ENCODE assay signal across 8 cellular contexts in the genomic region with DNA sequence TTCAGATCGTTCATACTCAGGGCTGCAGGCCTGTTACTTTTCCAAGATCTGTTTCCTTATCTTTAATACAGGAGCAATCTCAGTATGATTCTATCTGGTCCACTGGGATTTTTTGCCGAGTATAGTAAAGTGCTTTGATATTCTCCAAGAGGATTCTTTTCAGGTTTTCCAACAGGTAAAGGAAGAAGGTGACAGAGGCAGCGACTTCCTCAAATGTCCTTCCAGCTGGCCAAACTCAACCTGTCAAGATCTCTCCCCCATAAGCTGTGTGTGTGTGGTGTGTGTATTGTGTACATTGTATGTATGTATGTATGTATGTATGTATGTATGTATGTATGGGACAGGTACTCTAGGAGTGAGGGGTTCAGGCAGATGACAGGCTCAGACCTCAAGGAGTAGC. TPM values are rescaled to one million over a fixed set of nuclear protein-coding genes. Genes with fewer than 3 reads are reported as not detected.
A peak's percentile ranks its signal among the peaks of the same experiment; 100 is the strongest.
DNase-seq lines count a peak whose midpoint lies in the region; ATAC-seq, FAIRE-seq and TF ChIP-seq lines count a peak whose summit lies in the region.

No MANE protein-coding gene starts in this region.

- in situ Hi-C loops in GM12878 (cut with MboI): no loop called here

- SMC1A ChIA-PET in GM12878 (lab: Charles Lee; ENCODE audit: uncharacterized antibody, unreplicated experiment): interaction anchor here (0.7 to 3.4 kb wide), 19 partner anchors 8 to 137 kb away, joined by 3 to 22 read pairs (median 6); partner anchors contain the start of genes CCDC163, MMACHC, PRDX1 and TESK2

- peak overlapping the region; percentile 91 for H3K27ac ChIP-seq in GM12878 (ENCODE audit: control insufficient read depth, insufficient read depth)

- no peak for TF ChIP-seq RAD21 in GM12878 (IDR thresholded peaks at IDR 0.05; ENCODE audit: insufficient read depth, low read depth, low read length)

- peak overlapping the region; percentile 94 for H3K9ac ChIP-seq in GM12878 (ENCODE audit: control insufficient read depth, insufficient read depth, low read length)

- H3K4me1 ChIP-seq in GM12878 (ENCODE audit: control insufficient read depth, insufficient read depth, low read length): peaks cover 9% of the 10 kb centered on the region

- H2AFZ ChIP-seq in GM12878 (ENCODE audit: control insufficient read depth, low read depth, low read length): no peak overlapping the region

- 2% methylated on average over 3 of the region's 3 CpGs for WGBS in GM12878 (ENCODE audit: insufficient coverage, insufficient replicate concordance, low lambda C conversion rate, missing lambda C conversion rate)
- 13% methylated on average over 3 of the region's 3 CpGs for WGBS in lower leg skin, 2 donors

- TF ChIP-seq CTCF in GM12878 (IDR thresholded peaks at IDR 0.05 in 2 of 3, conservative IDR thresholded peaks at IDR 0.05 in 1 of 3; ENCODE audit: control insufficient read depth in 2 of 3, extremely low read depth in 1 of 3, insufficient read depth in 1 of 3, low read depth in 3 of 3, low read length in 3 of 3) (no peak), lower leg skin (IDR thresholded peaks at IDR 0.05) (no peak), type B pancreatic cell (conservative IDR thresholded peaks at IDR 0.05) (no peak)

- FAIRE-seq in GM12878 (lab: Jason Lieb, UNC): no peak

- RAD21 ChIA-PET in GM12878 (lab: Charles Lee; ENCODE audit: unreplicated experiment): interaction anchor here (0.6 to 1.8 kb wide), 12 partner anchors 17 to 134 kb away, joined by 3 to 20 read pairs (median 7); partner anchors contain the start of genes CCDC163, GPBP1L1, MMACHC and NASP

- no peak for TF ChIP-seq EP300 in GM12878 (IDR thresholded peaks at IDR 0.05; ENCODE audit: borderline replicate concordance in 1 of 2, control insufficient read depth in 1 of 2, low read depth in 2 of 2, low read length in 2 of 2)

- no TSS peak for BruUV-seq in GM12878 (replicated peaks; lab: Mats Ljungman, UMichigan)

- H3K9me3 Mint-ChIP-seq in activated naive CD4-positive, alpha-beta T cell treated with anti-CD3 and anti-CD28 coated beads, Interleukin-2, amount 10 ng/mL, durations not matched to agents 7 days and 5 days: no peaks in the 10 kb centered on the region
- no peaks in the 10 kb centered on the region for H3K9me3 Mint-ChIP-seq in type B pancreatic cell

- H3K79me2 ChIP-seq in GM12878 (ENCODE audit: control insufficient read depth, insufficient read depth, low read length): peaks cover 40% of the 10 kb centered on the region

- H3K27me3 ChIP-seq in GM12878 (replicated peaks in 1 of 2; ENCODE audit: control insufficient read depth in 2 of 2, insufficient read depth in 2 of 2, low read length in 1 of 2): no peaks in the 10 kb centered on the region

- CTCF ChIA-PET in activated naive CD4-positive, alpha-beta T cell treated with anti-CD3 and anti-CD28 coated beads, Interleukin-2, amount 10 ng/mL, durations not matched to agents 7 days and 5 days (lab: Charles Lee): interaction anchor here (0.6 to 1.7 kb wide), 5 partner anchors 17 to 39 kb away, joined by 3 to 6 read pairs (median 4); no protein-coding TSS in a partner anchor
- CTCF ChIA-PET in GM12878 (lab: Yijun Ruan, JAX): interaction anchor here (0.9 to 5.7 kb wide), 8 partner anchors 8 to 192 kb away, joined by 3 to 48 read pairs (median 6); partner anchors contain the start of genes CCDC163, MMACHC and PRDX1

- no peak for DNase-seq in activated naive CD4-positive, alpha-beta T cell treated with anti-CD3 and anti-CD28 coated beads, Interleukin-2, amount 10 ng/mL, durations not matched to agents 7 days and 5 days
- DNase-seq in activated naive CD4-positive, alpha-beta T cell (lab: John Stamatoyannopoulos, UW): no peak
- no peak for DNase-seq in GM12878 (ENCODE audit: low read depth, low spot score)
- no peak for DNase-seq in lower leg skin (ENCODE audit: low spot score in 2 of 2)
- no peak for DNase-seq in type B pancreatic cell (ENCODE audit: extremely low spot score, unreplicated experiment)
- DNase-seq in NCI-H1694 (lab: John Stamatoyannopoulos, UW): no peak
- no peak for DNase-seq in activated CD4-positive, alpha-beta T cell treated with anti-CD3 and anti-CD28 coated beads, Interleukin-2, amount 50 U/mL, for 4 hours
- no peak for DNase-seq in NCI-H2081 treated with DMSO at 0.1 percent for 48 hours (lab: John Stamatoyannopoulos, UW)

- TF ChIP-seq POLR2A in GM12878 (IDR thresholded peaks at IDR 0.05; ENCODE audit: low read depth, low read length) (no peak), lower leg skin (IDR thresholded peaks at IDR 0.05) (no peak)

- H3K27ac Mint-ChIP-seq in activated naive CD4-positive, alpha-beta T cell treated with anti-CD3 and anti-CD28 coated beads, Interleukin-2, amount 10 ng/mL, durations not matched to agents 7 days and 5 days: peak overlapping the region; percentile 89
- H3K27ac Mint-ChIP-seq in type B pancreatic cell: peak overlapping the region; percentile 95

- peaks cover 12% of the 10 kb centered on the region for H3K36me3 Mint-ChIP-seq in activated naive CD4-positive, alpha-beta T cell treated with anti-CD3 and anti-CD28 coated beads, Interleukin-2, amount 10 ng/mL, durations not matched to agents 7 days and 5 days
- peaks cover 11% of the 10 kb centered on the region for H3K36me3 Mint-ChIP-seq in type B pancreatic cell

- POLR2A ChIA-PET in GM12878 (lab: Charles Lee): interaction anchor here (0.9 to 6.4 kb wide), 8 partner anchors 9 to 212 kb away, joined by 3 to 105 read pairs (median 8); partner anchors contain the start of genes CCDC163, MMACHC, MUTYH and NASP

- H3K4me1 Mint-ChIP-seq in activated naive CD4-positive, alpha-beta T cell treated with anti-CD3 and anti-CD28 coated beads, Interleukin-2, amount 10 ng/mL, durations not matched to agents 7 days and 5 days: peaks cover 30% of the 10 kb centered on the region
- H3K4me1 Mint-ChIP-seq in type B pancreatic cell (ENCODE audit: unreplicated experiment): peaks cover 20% of the 10 kb centered on the region

- H3K4me3 ChIP-seq in GM12878 (peak overlapping the region; percentile 87), lower leg skin (ENCODE audit: low read depth, poor library complexity, severe bottlenecking) (peak overlapping the region; percentile 44)

- no peak for ATAC-seq in GM12878

- H3K4me2 ChIP-seq in GM12878 (ENCODE audit: control insufficient read depth, insufficient read depth): peak overlapping the region; percentile 82

- peaks cover 9% of the 10 kb centered on the region for H3K27me3 Mint-ChIP-seq in activated naive CD4-positive, alpha-beta T cell treated with anti-CD3 and anti-CD28 coated beads, Interleukin-2, amount 10 ng/mL, durations not matched to agents 7 days and 5 days
- H3K27me3 Mint-ChIP-seq in type B pancreatic cell: peaks cover 6% of the 10 kb centered on the region

- H3K4me3 Mint-ChIP-seq in activated naive CD4-positive, alpha-beta T cell treated with anti-CD3 and anti-CD28 coated beads, Interleukin-2, amount 10 ng/mL, durations not matched to agents 7 days and 5 days: peak overlapping the region; percentile 97
- peak overlapping the region; percentile 99 for H3K4me3 Mint-ChIP-seq in type B pancreatic cell

- intact Hi-C loops in GM12878 (cut with micrococcal nuclease; ENCODE audit: unreplicated experiment) (loop anchor here (5.0 kb wide), 1 partner anchor 49 kb away; the partner anchor contains the start of genes CCDC163 and MMACHC), lower leg skin (cut with DNase I; ENCODE audit: low total_unique reads) (no loop called here)

- no peaks in the 10 kb centered on the region for H4K20me1 ChIP-seq in GM12878 (ENCODE audit: control insufficient read depth, insufficient read depth)

- peaks cover 0 to 12% of the 10 kb centered on the region in 2 experiments; a peak in 2 of 4 replicates for H3K36me3 ChIP-seq in GM12878 (ENCODE audit: control insufficient read depth in 2 of 2, insufficient read depth in 2 of 2, low read length in 1 of 2)

- no peaks in the 10 kb centered on the region; the same call in 1 of the 3 replicates for H3K9me3 ChIP-seq in GM12878 (replicated peaks; ENCODE audit: control insufficient read depth, insufficient read depth, low read length)

RNA-seq across cellular contexts. Expression of gene AKR1A1, which starts 1.1 kb away (rescaled TPM):
- total RNA-seq in GM12878 (2013; cell fraction: nucleolus; rRNA removed): 82.3 and 85.2 TPM in 2 replicates
- total RNA-seq in GM12878 (2014; rRNA removed): 208 and 209 TPM in 2 replicates
- total RNA-seq in GM12878 (2014; rRNA removed; fragmentation: Illumina TruSeq; extraction: Trizol): 187 and 189 TPM in 2 replicates
- total RNA-seq in GM12878 (2021): 259 and 260 TPM in 2 replicates
- 223 TPM for polyA plus RNA-seq in GM12878 (2011; ENCODE audit: low read depth)
- 243 and 335 TPM in 2 replicates for polyA plus RNA-seq in GM12878 (2011; rRNA removed)
- polyA plus RNA-seq in GM12878 (2011; cell fraction: cytosol; rRNA removed): 422 and 450 TPM in 2 replicates
- polyA plus RNA-seq in GM12878 (2011; cell fraction: nucleus; rRNA removed): 238 and 249 TPM in 2 replicates
- polyA plus RNA-seq in GM12878 (2012): 188 and 204 TPM in 2 replicates
- polyA plus RNA-seq in GM12878 (2014; fragmentation: Illumina TruSeq; extraction: Trizol): 182 and 222 TPM in 2 replicates
- polyA plus RNA-seq in GM12878 (2014; fragmentation: Nextera tagmentation; extraction: Ambion mirVana): 100 to 1,000 TPM; 199 to 200 TPM
- 253 and 265 TPM in 2 replicates for polyA plus RNA-seq in GM12878 (2014; rRNA removed)
- polyA plus RNA-seq in GM12878 (2016; fragmentation: Nextera tagmentation; extraction: Ambion mirVana): 100 to 1,000 TPM; 309 to 334 TPM
- 265 and 347 TPM in 2 replicates for polyA minus RNA-seq in GM12878 (2011; rRNA and poly(A)+ RNA removed)
- polyA minus RNA-seq in GM12878 (2011; cell fraction: cytosol; rRNA and poly(A)+ RNA removed): 80.9 and 94.5 TPM in 2 replicates
- 56.6 and 85.1 TPM in 2 replicates for polyA minus RNA-seq in GM12878 (2011; cell fraction: nucleus; rRNA and poly(A)+ RNA removed)
- total RNA-seq in lower leg skin: 10 to 100 TPM; 42.1 to 79.2 (median 57.8) TPM
- 179 and 185 TPM in 2 replicates for total RNA-seq in type B pancreatic cell (ENCODE audit: low replicate concordance)

RNA-seq across cellular contexts. Expression of gene PRDX1, which starts 30.0 kb away (rescaled TPM):
- 28.3 and 29.3 TPM in 2 replicates for total RNA-seq in GM12878 (2013; cell fraction: nucleolus; rRNA removed)
- total RNA-seq in GM12878 (2014; rRNA removed): 822 and 988 TPM in 2 replicates
- 779 and 790 TPM in 2 replicates for total RNA-seq in GM12878 (2014; rRNA removed; fragmentation: Illumina TruSeq; extraction: Trizol)
- total RNA-seq in GM12878 (2021): 630 and 659 TPM in 2 replicates
- 509 TPM for polyA plus RNA-seq in GM12878 (2011; ENCODE audit: low read depth)
- polyA plus RNA-seq in GM12878 (2011; rRNA removed): 784 and 883 TPM in 2 replicates
- 460 and 514 TPM in 2 replicates for polyA plus RNA-seq in GM12878 (2011; cell fraction: cytosol; rRNA removed)
- polyA plus RNA-seq in GM12878 (2011; cell fraction: nucleus; rRNA removed): 254 and 281 TPM in 2 replicates
- polyA plus RNA-seq in GM12878 (2012): 373 and 379 TPM in 2 replicates
- polyA plus RNA-seq in GM12878 (2014; fragmentation: Illumina TruSeq; extraction: Trizol): 752 and 883 TPM in 2 replicates
- polyA plus RNA-seq in GM12878 (2014; fragmentation: Nextera tagmentation; extraction: Ambion mirVana): 1,000 to 10,000 TPM; 1,264 to 1,775 TPM
- polyA plus RNA-seq in GM12878 (2014; rRNA removed): 763 and 801 TPM in 2 replicates
- 1,000 to 10,000 TPM; 1,223 to 1,315 TPM for polyA plus RNA-seq in GM12878 (2016; fragmentation: Nextera tagmentation; extraction: Ambion mirVana)
- 315 and 352 TPM in 2 replicates for polyA minus RNA-seq in GM12878 (2011; rRNA and poly(A)+ RNA removed)
- 102 and 104 TPM in 2 replicates for polyA minus RNA-seq in GM12878 (2011; cell fraction: cytosol; rRNA and poly(A)+ RNA removed)
- 49.7 and 63.3 TPM in 2 replicates for polyA minus RNA-seq in GM12878 (2011; cell fraction: nucleus; rRNA and poly(A)+ RNA removed)
- 100 to 1,000 TPM; 216 to 325 (median 281) TPM for total RNA-seq in lower leg skin
- 255 and 335 TPM in 2 replicates for total RNA-seq in type B pancreatic cell (ENCODE audit: low replicate concordance)

RNA-seq across cellular contexts. Expression of gene NASP, which starts 32.2 kb away (rescaled TPM):
- 189 and 195 TPM in 2 replicates for total RNA-seq in GM12878 (2013; cell fraction: nucleolus; rRNA removed)
- total RNA-seq in GM12878 (2014; rRNA removed) (177 and 183 TPM in 2 replicates), GM12878 (2014; rRNA removed; fragmentation: Illumina TruSeq; extraction: Trizol) (276 and 278 TPM in 2 replicates), GM12878 (2021) (180 and 184 TPM in 2 replicates), lower leg skin (10 to 100 TPM; 35.4 to 64.4 (median 52.3) TPM), type B pancreatic cell (ENCODE audit: low replicate concordance) (104 and 269 TPM in 2 replicates)
- polyA plus RNA-seq in GM12878 (2011; ENCODE audit: low read depth): 98.4 TPM
- polyA plus RNA-seq in GM12878 (2011; rRNA removed) (187 and 191 TPM in 2 replicates), GM12878 (2014; fragmentation: Illumina TruSeq; extraction: Trizol) (321 and 355 TPM in 2 replicates), GM12878 (2014; fragmentation: Nextera tagmentation; extraction: Ambion mirVana) (100 to 1,000 TPM; 111 to 175 TPM), GM12878 (2014; rRNA removed) (195 and 220 TPM in 2 replicates), GM12878 (2016; fragmentation: Nextera tagmentation; extraction: Ambion mirVana) (100 to 1,000 TPM; 234 to 238 TPM)
- polyA plus RNA-seq in GM12878 (2011; cell fraction: cytosol; rRNA removed): 127 and 155 TPM in 2 replicates
- 201 and 270 TPM in 2 replicates for polyA plus RNA-seq in GM12878 (2011; cell fraction: nucleus; rRNA removed)
- polyA plus RNA-seq in GM12878 (2012): 117 and 125 TPM in 2 replicates
- 143 and 157 TPM in 2 replicates for polyA minus RNA-seq in GM12878 (2011; rRNA and poly(A)+ RNA removed)
- polyA minus RNA-seq in GM12878 (2011; cell fraction: cytosol; rRNA and poly(A)+ RNA removed): 77.1 and 87.6 TPM in 2 replicates
- polyA minus RNA-seq in GM12878 (2011; cell fraction: nucleus; rRNA and poly(A)+ RNA removed): 68.7 and 103 TPM in 2 replicates

RNA-seq across cellular contexts. Expression of gene MMACHC, which starts 51.6 kb away (rescaled TPM):
- 5.3 and 6.3 TPM in 2 replicates for total RNA-seq in GM12878 (2013; cell fraction: nucleolus; rRNA removed)
- 10.8 and 13.6 TPM in 2 replicates for total RNA-seq in GM12878 (2014; rRNA removed)
- total RNA-seq in GM12878 (2014; rRNA removed; fragmentation: Illumina TruSeq; extraction: Trizol): 7.3 and 7.6 TPM in 2 replicates
- total RNA-seq in GM12878 (2021): 14.2 and 14.8 TPM in 2 replicates
- polyA plus RNA-seq in GM12878 (2011; ENCODE audit: low read depth): 1.5 TPM
- polyA plus RNA-seq in GM12878 (2011; rRNA removed): 5.6 and 6.8 TPM in 2 replicates
- polyA plus RNA-seq in GM12878 (2011; cell fraction: cytosol; rRNA removed): 10.3 and 10.8 TPM in 2 replicates
- polyA plus RNA-seq in GM12878 (2011; cell fraction: nucleus; rRNA removed): 5.8 and 6.5 TPM in 2 replicates
- polyA plus RNA-seq in GM12878 (2012): 5.1 and 5.9 TPM in 2 replicates
- 8.1 and 11.7 TPM in 2 replicates for polyA plus RNA-seq in GM12878 (2014; fragmentation: Illumina TruSeq; extraction: Trizol)
- polyA plus RNA-seq in GM12878 (2014; fragmentation: Nextera tagmentation; extraction: Ambion mirVana): 1 to 10 TPM; 4.6 to 5.7 TPM
- 9.4 and 9.8 TPM in 2 replicates for polyA plus RNA-seq in GM12878 (2014; rRNA removed)
- 10 to 100 TPM in 1 of 2 experiments, 1 to 10 TPM in 1; 10.0 to 12.3 TPM for polyA plus RNA-seq in GM12878 (2016; fragmentation: Nextera tagmentation; extraction: Ambion mirVana)
- polyA minus RNA-seq in GM12878 (2011; rRNA and poly(A)+ RNA removed): 12.1 and 19.3 TPM in 2 replicates
- 4.7 and 5.9 TPM in 2 replicates for polyA minus RNA-seq in GM12878 (2011; cell fraction: cytosol; rRNA and poly(A)+ RNA removed)
- 3.0 and 5.8 TPM in 2 replicates for polyA minus RNA-seq in GM12878 (2011; cell fraction: nucleus; rRNA and poly(A)+ RNA removed)
- 1 to 10 TPM; 1.3 to 3.8 (median 3.0) TPM for total RNA-seq in lower leg skin
- total RNA-seq in type B pancreatic cell (ENCODE audit: low replicate concordance): 8.0 and 12.7 TPM in 2 replicates

RNA-seq across cellular contexts. Expression of gene CCDC163, which starts 51.8 kb away (rescaled TPM):
- 2.0 and 2.6 TPM in 2 replicates for total RNA-seq in GM12878 (2013; cell fraction: nucleolus; rRNA removed)
- total RNA-seq in GM12878 (2014; rRNA removed): 2.3 and 3.2 TPM in 2 replicates
- 2.0 and 2.1 TPM in 2 replicates for total RNA-seq in GM12878 (2014; rRNA removed; fragmentation: Illumina TruSeq; extraction: Trizol)
- total RNA-seq in GM12878 (2021): 2.4 and 2.9 TPM in 2 replicates
- 2.5 TPM for polyA plus RNA-seq in GM12878 (2011; ENCODE audit: low read depth)
- 2.6 and 3.2 TPM in 2 replicates for polyA plus RNA-seq in GM12878 (2011; rRNA removed)
- polyA plus RNA-seq in GM12878 (2011; cell fraction: cytosol; rRNA removed): 5.2 and 6.2 TPM in 2 replicates
- polyA plus RNA-seq in GM12878 (2011; cell fraction: nucleus; rRNA removed): 3.1 and 4.0 TPM in 2 replicates
- 3.4 and 4.8 TPM in 2 replicates for polyA plus RNA-seq in GM12878 (2012)
- 2.7 and 3.0 TPM in 2 replicates for polyA plus RNA-seq in GM12878 (2014; fragmentation: Illumina TruSeq; extraction: Trizol)
- polyA plus RNA-seq in GM12878 (2014; fragmentation: Nextera tagmentation; extraction: Ambion mirVana): 1 to 10 TPM; 1.4 to 2.3 TPM
- polyA plus RNA-seq in GM12878 (2014; rRNA removed): 3.6 and 5.3 TPM in 2 replicates
- polyA plus RNA-seq in GM12878 (2016; fragmentation: Nextera tagmentation; extraction: Ambion mirVana): 1 to 10 TPM; 2.3 to 4.0 TPM
- polyA minus RNA-seq in GM12878 (2011; rRNA and poly(A)+ RNA removed): 3.3 and 3.9 TPM in 2 replicates
- polyA minus RNA-seq in GM12878 (2011; cell fraction: cytosol; rRNA and poly(A)+ RNA removed): 0.94 and 3.0 TPM in 2 replicates
- polyA minus RNA-seq in GM12878 (2011; cell fraction: nucleus; rRNA and poly(A)+ RNA removed): 3.5 and 3.9 TPM in 2 replicates
- 1 to 10 TPM in 3 of 4 donors, under 1 TPM in 1; 0.46 to 1.7 (median 1.3) TPM for total RNA-seq in lower leg skin
- total RNA-seq in type B pancreatic cell (ENCODE audit: low replicate concordance): 1.0 and 2.0 TPM in 2 replicates
